In genomic region chr2:96539215-96539920, GRCh38 we compare ENCODE assay signal across 11 cellular contexts. TPM values are rescaled to one million over a fixed set of nuclear protein-coding genes. Genes with fewer than 3 reads are reported as not detected.
DNase-seq lines count a peak whose midpoint lies in the region; ATAC-seq and TF ChIP-seq lines count a peak whose summit lies in the region.
"Had no signal": no experiment of that assay in that cellular context is flagged by ENCODE, and none has a peak within 500 bp of the region (broad histone marks: within the 10 kb centered on the region; RNA-seq: fewer than 3 reads in every experiment).

No MANE protein-coding gene starts in this region.

- H3K4me3 Mint-ChIP-seq in activated naive CD8-positive, alpha-beta T cell treated with anti-CD3 and anti-CD28 coated beads for 36 hours: peak overlapping the region; percentile 96

- peaks cover 8 to 88% (median 58%) of the 10 kb centered on the region in 9 donors for H3K4me1 ChIP-seq in heart right ventricle
- peaks cover 10 to 36% of the 10 kb centered on the region in 2 donors for H3K4me1 ChIP-seq in muscle layer of duodenum (ENCODE audit: control insufficient read depth in 1 of 2, insufficient read depth in 2 of 2, low read length in 2 of 2)
- peaks cover 74% of the 10 kb centered on the region for H3K4me1 ChIP-seq in vagina

- H3K27ac ChIP-seq in heart right ventricle (peak overlapping the region in 6 of 10 donors; percentile 42 to 100 (median 100)), muscle layer of duodenum (ENCODE audit: low read length) (peak overlapping the region; percentile 14), vagina (peak overlapping the region; percentile 98)

- H3K27me3 Mint-ChIP-seq in activated naive CD8-positive, alpha-beta T cell treated with anti-CD3 and anti-CD28 coated beads for 36 hours: no peaks in the 10 kb centered on the region

- H3K9me3 ChIP-seq in heart right ventricle: no peaks in the 10 kb centered on the region
- H3K9me3 ChIP-seq in muscle layer of duodenum (ENCODE audit: control insufficient read depth in 1 of 2, low read length in 2 of 2): no peaks in the 10 kb centered on the region
- H3K9me3 ChIP-seq in vagina: no peaks in the 10 kb centered on the region

- peaks cover 49% of the 10 kb centered on the region for H3K36me3 Mint-ChIP-seq in activated naive CD8-positive, alpha-beta T cell treated with anti-CD3 and anti-CD28 coated beads for 36 hours

- no peaks in the 10 kb centered on the region for H3K9me3 Mint-ChIP-seq in activated naive CD8-positive, alpha-beta T cell treated with anti-CD3 and anti-CD28 coated beads for 36 hours

- TF ChIP-seq CTCF in heart right ventricle (IDR thresholded peaks at IDR 0.05) (no peak), vagina (IDR thresholded peaks at IDR 0.05) (no peak)

- no peak for ATAC-seq in heart right ventricle
- no peak for ATAC-seq in Right ventricle myocardium inferior
- no peak for ATAC-seq in HG02798 (IDR thresholded peaks at IDR 0.05; ENCODE audit: poor library complexity, unreplicated experiment)
- no peak for ATAC-seq in GM18520 (IDR thresholded peaks at IDR 0.05; ENCODE audit: unreplicated experiment)

- DNase-seq in heart right ventricle (no peak), Right ventricle myocardium inferior (ENCODE audit: missing footprints) (no peak), vagina (ENCODE audit: extremely low spot score in 2 of 2) (peak in 1 of 2 donors; percentile 84), NCI-H446 treated with DMSO at 0.1 percent for 48 hours (lab: John Stamatoyannopoulos, UW) (no peak)
- DNase-seq in activated naive CD8-positive, alpha-beta T cell treated with anti-CD3 and anti-CD28 coated beads for 36 hours: no peak
- DNase-seq: COR-L47, glutamatergic neuron, NCI-H1092 had no signal

- peaks cover 42% of the 10 kb centered on the region for H3K4me1 Mint-ChIP-seq in activated naive CD8-positive, alpha-beta T cell treated with anti-CD3 and anti-CD28 coated beads for 36 hours

- H3K36me3 ChIP-seq in heart right ventricle (peaks cover 0 to 53% (median 0%) of the 10 kb centered on the region in 9 donors), muscle layer of duodenum (ENCODE audit: control insufficient read depth in 1 of 2, insufficient read depth in 2 of 2, low read length in 2 of 2) (peaks cover 7 to 8% of the 10 kb centered on the region in 2 donors), vagina (no peaks in the 10 kb centered on the region)

- TF ChIP-seq POLR2A in vagina (IDR thresholded peaks at IDR 0.05): no peak

- peak overlapping the region in 8 of 10 donors; percentile 76 to 99 (median 96) for H3K4me3 ChIP-seq in heart right ventricle
- peak overlapping the region; percentile 61 to 87 for H3K4me3 ChIP-seq in muscle layer of duodenum (ENCODE audit: low read depth in 1 of 2, low read length in 2 of 2)
- peak overlapping the region; percentile 82 to 93 for H3K4me3 ChIP-seq in vagina

- H3K27ac Mint-ChIP-seq in activated naive CD8-positive, alpha-beta T cell treated with anti-CD3 and anti-CD28 coated beads for 36 hours: peak overlapping the region; percentile 93

- intact Hi-C loops in heart right ventricle (cut with DNase I): loop anchor here in 3 of 10 donors (10.0 kb wide), 2 partner anchors 95 to 345 kb away; partner anchors contain the start of gene KANSL3 (in 2 of the 3)
- intact Hi-C loops in Right ventricle myocardium inferior (cut with DNase I): no loop called here
- intact Hi-C loops in vagina (cut with DNase I): loop anchor here (5.0 to 10.0 kb wide), 2 partner anchors 95 to 223 kb away; partner anchors contain the start of genes CNNM4 and KANSL3

- H3K27me3 ChIP-seq in heart right ventricle (no peaks in the 10 kb centered on the region), muscle layer of duodenum (ENCODE audit: low read depth, low read length) (no peaks in the 10 kb centered on the region), vagina (no peaks in the 10 kb centered on the region)

- 87 to 90% methylated on average over 9 of the region's 9 CpGs for WGBS in heart right ventricle, 2 donors

RNA-seq across cellular contexts. Expression of gene ARID5A, which starts 2.8 kb away (rescaled TPM):
- total RNA-seq in heart right ventricle: 100 to 1,000 TPM in 1 of 10 donors, 10 to 100 TPM in 9; 12.0 to 121 (median 43.5) TPM
- 10 to 100 TPM; 35.0 to 42.9 TPM for polyA plus RNA-seq in heart right ventricle
- 8.7 TPM for total RNA-seq in Right ventricle myocardium inferior
- total RNA-seq in activated naive CD8-positive, alpha-beta T cell treated with anti-CD3 and anti-CD28 coated beads for 36 hours: 10 to 100 TPM; 59.5 to 61.7 TPM
- total RNA-seq in vagina: 34.1 TPM

RNA-seq across cellular contexts. Expression of gene NEURL3, which starts 34.2 kb away (rescaled TPM):
- total RNA-seq in heart right ventricle: under 1 TPM in 2 of 10 donors, not detected in 8; 0.37 to 0.67 TPM
- polyA plus RNA-seq in heart right ventricle: under 1 TPM; 0.06 to 0.22 TPM
- total RNA-seq in Right ventricle myocardium inferior: 0.14 TPM
- under 1 TPM in 1 of 2 experiments, not detected in 1; 0.16 TPM for total RNA-seq in activated naive CD8-positive, alpha-beta T cell treated with anti-CD3 and anti-CD28 coated beads for 36 hours
- total RNA-seq in vagina: 2.5 TPM

Comparison
In these comparisons a context has a peak if more than half of its experiments do, and no peak if none do; other contexts are left out.
1. H3K27ac ChIP-seq: peak in every context shown above with its lines; median percentile 100 in heart right ventricle; 98 in vagina; 14 in muscle layer of duodenum.